ENCODE assay signal across 8 cellular contexts in genomic region chr19:49453757-49454248, GRCh38.
DNase-seq lines count a peak whose midpoint lies in the region; TF ChIP-seq lines count a peak whose summit lies in the region.

No MANE protein-coding gene starts in this region.

- no peak for TF ChIP-seq CTCF in AG09309 (IDR thresholded peaks at IDR 0.05; ENCODE audit: control insufficient read depth, insufficient read depth, low read depth, low read length, missing control alignments)

- peaks cover 2% of the 10 kb centered on the region; the same call in 1 of the 2 replicates for H3K4me1 ChIP-seq in HUES48 (ENCODE audit: control insufficient read depth, insufficient read depth, low read length)
- H3K4me1 ChIP-seq in muscle layer of duodenum (ENCODE audit: control insufficient read depth in 1 of 2, insufficient read depth in 2 of 2, low read length in 2 of 2), result peaks cover 0 to 25% of the 10 kb centered on the region in 2 donors

- no peak for DNase-seq in AG09309 (ENCODE audit: low read depth)
- DNase-seq in caudate nucleus (lab: John Stamatoyannopoulos, UW), result no peak
- DNase-seq in HK-2 (ENCODE audit: unreplicated experiment), result no peak
- DNase-seq in NCI-H526 treated with DMSO at 0.1 percent for 48 hours (lab: John Stamatoyannopoulos, UW), result no peak
- DNase-seq in NOMO-1 treated with DMSO at 0.1 percent for 48 hours (lab: John Stamatoyannopoulos, UW; ENCODE audit: unreplicated experiment), result no peak
- no peak for DNase-seq in NCI-H748 treated with DMSO at 0.1 percent for 48 hours (lab: John Stamatoyannopoulos, UW)

- H3K9ac ChIP-seq in HUES48 (ENCODE audit: low read depth, low read length), result peak overlapping the region; percentile 98

- H3K27me3 ChIP-seq in HUES48 (ENCODE audit: control insufficient read depth, insufficient read depth, low read length) (no peaks in the 10 kb centered on the region), muscle layer of duodenum (ENCODE audit: low read depth, low read length) (no peaks in the 10 kb centered on the region)

- H3K9me3 ChIP-seq in HUES48 (ENCODE audit: control insufficient read depth, insufficient read depth, low read length) (no peaks in the 10 kb centered on the region), muscle layer of duodenum (ENCODE audit: control insufficient read depth in 1 of 2, low read length in 2 of 2) (no peaks in the 10 kb centered on the region)

- H3K4me3 ChIP-seq in AG09309 (ENCODE audit: control insufficient read depth, low read depth, low read length) (peak overlapping the region; percentile 59), HUES48 (ENCODE audit: low read depth, low read length) (peak overlapping the region; percentile 93), muscle layer of duodenum (ENCODE audit: low read depth in 1 of 2, low read length in 2 of 2) (peak overlapping the region; percentile 65 to 90)

- H3K27ac ChIP-seq in HUES48 (ENCODE audit: low read depth, low read length) (peak overlapping the region; percentile 99), caudate nucleus (ENCODE audit: low read depth, low read length) (peak overlapping the region; percentile 98), muscle layer of duodenum (ENCODE audit: low read length) (peak overlapping the region; percentile 88)

- H3K36me3 ChIP-seq in HUES48 (ENCODE audit: control insufficient read depth, insufficient read depth, low read length) (peaks cover 16% of the 10 kb centered on the region), muscle layer of duodenum (ENCODE audit: control insufficient read depth in 1 of 2, insufficient read depth in 2 of 2, low read length in 2 of 2) (peaks cover 0 to 13% of the 10 kb centered on the region in 2 donors)
